In the genomic region with DNA sequence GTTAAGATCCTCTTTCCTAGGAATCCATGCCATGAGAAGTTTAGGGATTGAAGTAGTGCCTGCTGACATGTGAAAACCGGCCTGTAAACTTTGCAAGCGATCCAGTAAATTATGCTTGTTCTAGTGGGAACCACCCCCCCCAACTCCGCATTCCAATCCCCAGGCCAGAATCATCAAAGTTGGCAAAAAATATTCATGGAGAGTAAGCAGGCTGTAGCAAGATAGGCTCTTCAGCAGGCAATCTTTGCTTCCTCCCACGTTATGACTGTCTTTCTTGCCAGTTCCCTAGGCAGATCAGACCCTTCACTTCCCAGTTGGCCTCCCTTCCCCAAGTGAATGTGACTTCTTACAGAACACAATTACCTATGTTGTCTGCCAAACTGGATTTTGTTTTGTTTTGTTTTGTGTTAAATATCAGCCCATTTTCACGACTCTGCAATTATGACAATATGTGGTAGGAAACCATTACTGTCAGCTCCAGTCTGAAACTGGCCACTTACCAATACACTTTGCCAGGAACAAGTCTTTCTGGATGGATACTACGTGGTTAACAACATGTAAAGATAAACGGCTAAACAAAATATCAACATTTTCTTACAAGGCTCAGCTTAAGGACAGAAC, we compare ENCODE assay signal across 12 cellular contexts. TPM values are rescaled to one million over a fixed set of nuclear protein-coding genes. Genes with fewer than 3 reads are reported as not detected.
DNase-seq lines count a peak whose midpoint lies in the region; ATAC-seq and TF ChIP-seq lines count a peak whose summit lies in the region.
"Had no signal": no experiment of that assay in that cellular context is flagged by ENCODE, and none has a peak within 500 bp of the region (broad histone marks: within the 10 kb centered on the region; RNA-seq: fewer than 3 reads in every experiment).

No MANE protein-coding gene starts in this region.

- H3K36me3 Mint-ChIP-seq in activated T-cell treated with anti-CD3 and anti-CD28 coated beads, Interleukin-2, amount 50 U/mL, for 4 hours (ENCODE audit: insufficient read depth) = no peaks in the 10 kb centered on the region

- H3K4me3 ChIP-seq in adipocyte (ENCODE audit: low read length) (peak overlapping the region; percentile 88), mucosa of rectum (ENCODE audit: low read length in 2 of 2) (peak overlapping the region; percentile 74 to 84), upper lobe of left lung (peak overlapping the region in 3 of 4 donors; percentile 52 to 61 (median 61))

- peaks cover 18% of the 10 kb centered on the region for H3K4me1 ChIP-seq in adipocyte (ENCODE audit: control insufficient read depth, insufficient read depth, low read length)
- peaks cover 12 to 30% of the 10 kb centered on the region in 2 donors for H3K4me1 ChIP-seq in mucosa of rectum (ENCODE audit: control insufficient read depth in 2 of 2, insufficient read depth in 2 of 2, low read length in 2 of 2)
- peaks cover 13 to 30% (median 25%) of the 10 kb centered on the region in 4 donors for H3K4me1 ChIP-seq in upper lobe of left lung

- peaks cover 5% of the 10 kb centered on the region for H3K27me3 Mint-ChIP-seq in activated T-cell treated with anti-CD3 and anti-CD28 coated beads, Interleukin-2, amount 50 U/mL, for 4 hours (ENCODE audit: low read depth)

- H3K27me3 ChIP-seq in adipocyte (replicated peaks; ENCODE audit: control insufficient read depth, insufficient read depth, low read length) (no peaks in the 10 kb centered on the region), mucosa of rectum (ENCODE audit: control insufficient read depth in 2 of 2, insufficient read depth in 2 of 2, low read length in 2 of 2) (peaks cover 2 to 11% of the 10 kb centered on the region in 2 donors), upper lobe of left lung (no peaks in the 10 kb centered on the region)

- peak overlapping the region; percentile 100 for H3K4me3 Mint-ChIP-seq in activated T-cell treated with anti-CD3 and anti-CD28 coated beads, Interleukin-2, amount 50 U/mL, for 4 hours

- TF ChIP-seq EP300 in upper lobe of left lung (IDR thresholded peaks at IDR 0.05) = no peak

- H3K36me3 ChIP-seq in adipocyte (ENCODE audit: control insufficient read depth, insufficient read depth, low read length, severe bottlenecking) (no peaks in the 10 kb centered on the region), mucosa of rectum (ENCODE audit: control insufficient read depth in 2 of 2, insufficient read depth in 2 of 2, low read length in 2 of 2) (no peaks in the 10 kb centered on the region), upper lobe of left lung (no peaks in the 10 kb centered on the region)

- TF ChIP-seq POLR2A in upper lobe of left lung (IDR thresholded peaks at IDR 0.05) = no peak

- WGBS in upper lobe of left lung, 2 donors = 56% methylated on average over 7 of the region's 7 CpGs

- H3K27ac ChIP-seq in mucosa of rectum (ENCODE audit: low read depth in 2 of 2, low read length in 2 of 2) = peak overlapping the region; percentile 66 to 82
- peak overlapping the region; percentile 81 to 85 (median 84) for H3K27ac ChIP-seq in upper lobe of left lung

- H3K9me3 Mint-ChIP-seq in activated T-cell treated with anti-CD3 and anti-CD28 coated beads, Interleukin-2, amount 50 U/mL, for 4 hours = no peaks in the 10 kb centered on the region

- no peak for ATAC-seq in activated T-cell treated with anti-CD3 and anti-CD28 coated beads, Interleukin-2, amount 50 U/mL, for 4 hours
- peak in 1 of 2 donors; percentile 26 for ATAC-seq in upper lobe of left lung (ENCODE audit: low FRiP score in 2 of 2)

- H3K9me3 ChIP-seq in adipocyte (ENCODE audit: control insufficient read depth, low read length) (no peaks in the 10 kb centered on the region), mucosa of rectum (ENCODE audit: control insufficient read depth in 2 of 2, low read length in 2 of 2) (no peaks in the 10 kb centered on the region), upper lobe of left lung (no peaks in the 10 kb centered on the region)

- no peak for DNase-seq in activated T-cell treated with anti-CD3 and anti-CD28 coated beads, Interleukin-2, amount 50 U/mL, for 4 hours
- no peak for DNase-seq in activated T-cell treated with anti-CD3 and anti-CD28 coated beads, Interleukin-2, amount 50 U/mL, for 48 hours
- DNase-seq in adipocyte (ENCODE audit: low read depth) (no peak), upper lobe of left lung (no peak), HT-29 (ENCODE audit: low spot score) (no peak), NK-92 (lab: John Stamatoyannopoulos, UW; ENCODE audit: unreplicated experiment) (no peak), RKO (ENCODE audit: low spot score) (no peak)
- DNase-seq: activated CD4-positive, alpha-beta T cell treated with anti-CD3 and anti-CD28 coated beads, Interleukin-2, amount 50 U/mL, for 4 hours; NCI-H446 had no signal

- peak overlapping the region; percentile 84 for H3K9ac ChIP-seq in adipocyte (ENCODE audit: low read length)
- H3K9ac ChIP-seq in mucosa of rectum (ENCODE audit: low read depth in 1 of 2, low read length in 2 of 2) = peak overlapping the region; percentile 2 to 59

- peaks cover 77% of the 10 kb centered on the region for H3K4me1 Mint-ChIP-seq in activated T-cell treated with anti-CD3 and anti-CD28 coated beads, Interleukin-2, amount 50 U/mL, for 4 hours (ENCODE audit: low read depth)

- no peak for TF ChIP-seq CTCF in upper lobe of left lung (IDR thresholded peaks at IDR 0.05)

RNA-seq across cellular contexts. Expression of a gene that starts 1.1 kb away (rescaled TPM):
- 10 to 100 TPM; 17.3 to 21.5 (median 17.6) TPM for total RNA-seq in activated T-cell treated with anti-CD3 and anti-CD28 coated beads, Interleukin-2, amount 50 U/mL, for 4 hours
- total RNA-seq in upper lobe of left lung = 10 to 100 TPM in 2 of 6 donors, 1 to 10 TPM in 4; 1.6 to 10.5 (median 8.5) TPM
- not detected in 2 replicates for total RNA-seq in HT-29 (2014; rRNA removed; shearing (Covaris generic))
- total RNA-seq: endothelial cell of umbilical vein had no signal

RNA-seq across cellular contexts. Expression of a gene that starts 45.5 kb away (rescaled TPM):
- total RNA-seq in activated T-cell treated with anti-CD3 and anti-CD28 coated beads, Interleukin-2, amount 50 U/mL, for 4 hours = under 1 TPM; 0.18 to 0.32 (median 0.30) TPM
- total RNA-seq in upper lobe of left lung = 1 to 10 TPM; 1.0 to 3.0 (median 1.7) TPM
- not detected in 2 replicates for total RNA-seq in HT-29 (2014; rRNA removed; shearing (Covaris generic))
- total RNA-seq: endothelial cell of umbilical vein, renal cortical epithelial cell had no signal
